In the genomic region with DNA sequence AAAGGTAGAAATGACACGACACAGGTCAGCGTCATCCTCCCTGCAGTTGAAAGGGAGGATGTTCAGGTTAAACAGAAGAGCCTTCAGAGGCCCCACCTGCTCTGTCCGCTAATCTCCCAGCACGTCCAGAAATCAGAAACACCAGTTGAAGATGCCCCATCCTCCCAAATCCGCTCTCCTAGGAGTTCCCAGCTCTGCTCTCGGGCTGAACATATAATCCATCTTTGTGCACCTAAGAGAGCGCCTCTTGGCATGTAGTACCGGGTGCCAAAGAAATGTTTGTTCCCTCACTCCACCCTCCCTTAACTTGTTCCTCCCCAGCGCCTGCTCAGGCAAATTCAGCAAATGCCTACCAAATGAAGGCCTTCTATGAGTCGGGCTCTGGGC, we compare ENCODE assay signal across 22 cellular contexts.
"Had no signal": no experiment of that assay in that cellular context is flagged by ENCODE, and none has a peak within 500 bp of the region (broad histone marks: within the 10 kb centered on the region; RNA-seq: fewer than 3 reads in every experiment).

No MANE protein-coding gene starts in this region.

- FAIRE-seq: colon, endometrium had no signal

- H3K36me3 ChIP-seq: neural progenitor cell, right lobe of liver, uterus had no signal

- H3K4me1 ChIP-seq: right lobe of liver, uterus had no signal

- DNase-seq: activated CD4-positive, alpha-beta T cell treated with anti-CD3 and anti-CD28 coated beads, Interleukin-2, amount 50 U/mL, for 1 hour; activated CD8-positive, alpha-beta memory T cell treated with anti-CD3 and anti-CD28 coated beads, Interleukin-2, amount 10 ng/mL, durations not matched to agents 7 days and 5 days; activated CD8-positive, alpha-beta T cell treated with anti-CD3 and anti-CD28 coated beads, Interleukin-2, amount 10 ng/mL, durations not matched to agents 7 days and 5 days; activated naive CD8-positive, alpha-beta T cell treated with anti-CD3 and anti-CD28 coated beads, Interleukin-2, amount 50 U/mL, for 24 hours; activated T-cell treated with anti-CD3 and anti-CD28 coated beads, Interleukin-2, amount 50 U/mL, for 48 hours; dermis blood vessel endothelial cell; effector CD8-positive, alpha-beta T cell; left cardiac atrium; left ventricle myocardium superior; naive B cell; occipital lobe; posterior cingulate gyrus; right lobe of liver; stimulated activated CD4-positive, alpha-beta T cell treated with anti-CD3 and anti-CD28 coated beads, Interleukin-4, amount 100 ng/mL, for 24 hours; T-helper 17 cell; T1000; uterus had no signal

- H3K4me3 ChIP-seq: neural progenitor cell, right lobe of liver, uterus had no signal

- H3K27ac ChIP-seq: neural progenitor cell, right lobe of liver, uterus had no signal

- H3K27me3 ChIP-seq: neural progenitor cell, right lobe of liver, uterus had no signal

- ATAC-seq: activated CD8-positive, alpha-beta memory T cell treated with anti-CD3 and anti-CD28 coated beads, Interleukin-2, amount 10 ng/mL, durations not matched to agents 7 days and 5 days; activated CD8-positive, alpha-beta T cell treated with anti-CD3 and anti-CD28 coated beads, Interleukin-2, amount 10 ng/mL, durations not matched to agents 7 days and 5 days; activated naive CD8-positive, alpha-beta T cell treated with anti-CD3 and anti-CD28 coated beads, Interleukin-2, amount 50 U/mL, for 24 hours; left cardiac atrium; left ventricle myocardium superior; right lobe of liver; stimulated activated effector memory CD8-positive, alpha-beta T cell treated with anti-CD3 and anti-CD28 coated beads, Interleukin-12 subunit alpha, Interleukin-12 subunit beta, amount 100 ng/mL, for 72 hours; T-helper 17 cell; WTC11 had no signal
